ENCODE assay signal across 20 cellular contexts in genomic region chr19:44698492-44699201, GRCh38. TPM values are rescaled to one million over a fixed set of nuclear protein-coding genes. Genes with fewer than 3 reads are reported as not detected.
"Had no signal": no experiment of that assay in that cellular context is flagged by ENCODE, and none has a peak within 500 bp of the region (broad histone marks: within the 10 kb centered on the region; RNA-seq: fewer than 3 reads in every experiment).

Gene CEACAM16 (plus strand): TSS chr19:44699151. CDS start chr19:44701457, 2,306 bp downstream.

- ATAC-seq: effector memory CD8-positive, alpha-beta T cell had no signal

- H2AFZ ChIP-seq: neural progenitor cell had no signal

- H3K4me3 Mint-ChIP-seq: activated CD4-positive, alpha-beta T cell treated with anti-CD3 and anti-CD28 coated beads, Interleukin-2, amount 10 ng/mL, durations not matched to agents 7 days and 5 days; activated naive CD8-positive, alpha-beta T cell treated with anti-CD3 and anti-CD28 coated beads, Interleukin-2, amount 10 ng/mL, durations not matched to agents 7 days and 5 days; central memory CD8-positive, alpha-beta T cell; effector memory CD8-positive, alpha-beta T cell; neural progenitor cell had no signal

- DNase-seq: activated CD4-positive, alpha-beta T cell treated with anti-CD3 and anti-CD28 coated beads, Interleukin-2, amount 10 ng/mL, durations not matched to agents 7 days and 5 days; activated CD8-positive, alpha-beta memory T cell treated with anti-CD3 and anti-CD28 coated beads for 24 hours; activated gamma-delta T cell treated with Interleukin-2 at 50 U/mL for 16 hours; activated naive CD8-positive, alpha-beta T cell treated with anti-CD3 and anti-CD28 coated beads, Interleukin-2, amount 10 ng/mL, durations not matched to agents 7 days and 5 days; brain microvascular endothelial cell; effector memory CD8-positive, alpha-beta T cell; foreskin melanocyte; kidney glomerular epithelial cell; ovary; stimulated activated CD4-positive, alpha-beta T cell treated with anti-CD3 and anti-CD28 coated beads, Interleukin-12 subunit alpha, Interleukin-12 subunit beta, amount 100 ng/mL, for 4 hours; stimulated activated CD4-positive, alpha-beta T cell treated with anti-CD3 and anti-CD28 coated beads, Interleukin-2, amount 100 ng/mL, for 24 hours; thyroid gland; uterus had no signal

- H3K27ac ChIP-seq: brain microvascular endothelial cell, neural progenitor cell, ovary, uterus had no signal

- H3K27ac Mint-ChIP-seq: activated CD4-positive, alpha-beta T cell treated with anti-CD3 and anti-CD28 coated beads, Interleukin-2, amount 10 ng/mL, durations not matched to agents 7 days and 5 days; activated naive CD8-positive, alpha-beta T cell treated with anti-CD3 and anti-CD28 coated beads, Interleukin-2, amount 10 ng/mL, durations not matched to agents 7 days and 5 days; effector memory CD8-positive, alpha-beta T cell had no signal

- H3K4me1 Mint-ChIP-seq: central memory CD8-positive, alpha-beta T cell had no signal

- H3K9ac ChIP-seq: neural progenitor cell had no signal

- H3K36me3 Mint-ChIP-seq: activated naive CD8-positive, alpha-beta T cell treated with anti-CD3 and anti-CD28 coated beads, Interleukin-2, amount 10 ng/mL, durations not matched to agents 7 days and 5 days; neural progenitor cell had no signal

- H3K4me2 ChIP-seq: neural progenitor cell had no signal

- H3K4me3 ChIP-seq: neural progenitor cell, ovary, thyroid gland, uterus had no signal

- FAIRE-seq: TTC549 had no signal

- H3K4me1 ChIP-seq: neural progenitor cell, uterus had no signal

- H3K9me3 Mint-ChIP-seq: activated CD4-positive, alpha-beta T cell treated with anti-CD3 and anti-CD28 coated beads, Interleukin-2, amount 10 ng/mL, durations not matched to agents 7 days and 5 days; activated naive CD8-positive, alpha-beta T cell treated with anti-CD3 and anti-CD28 coated beads, Interleukin-2, amount 10 ng/mL, durations not matched to agents 7 days and 5 days; central memory CD8-positive, alpha-beta T cell; effector memory CD8-positive, alpha-beta T cell; neural progenitor cell had no signal

- H3K36me3 ChIP-seq: brain microvascular endothelial cell, neural progenitor cell, ovary, thyroid gland, uterus had no signal

- H3K27me3 ChIP-seq: brain microvascular endothelial cell, neural progenitor cell, ovary, thyroid gland, uterus had no signal

- H3K9me3 ChIP-seq: ovary, thyroid gland, uterus had no signal

RNA-seq across cellular contexts. Expression of gene CEACAM16, which starts in this region (rescaled TPM):
- total RNA-seq: activated CD4-positive, alpha-beta T cell treated with anti-CD3 and anti-CD28 coated beads, Interleukin-2, amount 10 ng/mL, durations not matched to agents 7 days and 5 days; activated naive CD8-positive, alpha-beta T cell treated with anti-CD3 and anti-CD28 coated beads, Interleukin-2, amount 10 ng/mL, durations not matched to agents 7 days and 5 days; fibroblast of lung; mesenteric fat pad; ovary; T-helper 2 cell treated with Interferon-gamma antibody and Interleukin-4, amounts not matched to agents 100 ng/mL and 5 ng/mL, for 36 hours; uterus had no signal
- polyA plus RNA-seq: fibroblast of lung, liver, ovary had no signal
